Comparison of ENCODE assay signal across 1 cellular context in genomic region chr6:148593813-148594170, GRCh38.
TF ChIP-seq lines count a peak whose summit lies in the region.

No MANE protein-coding gene starts in this region.

TF ChIP-seq in GM23338, 12 proteins besides CTCF, POLR2A, EP300 and RAD21 (continued from another document):
- no peak for TF ChIP-seq ZNF462 (CRISPR knock-in tag; IDR thresholded peaks at IDR 0.05)
